15 cellular contexts compared by ENCODE assay signal in the genomic region with DNA sequence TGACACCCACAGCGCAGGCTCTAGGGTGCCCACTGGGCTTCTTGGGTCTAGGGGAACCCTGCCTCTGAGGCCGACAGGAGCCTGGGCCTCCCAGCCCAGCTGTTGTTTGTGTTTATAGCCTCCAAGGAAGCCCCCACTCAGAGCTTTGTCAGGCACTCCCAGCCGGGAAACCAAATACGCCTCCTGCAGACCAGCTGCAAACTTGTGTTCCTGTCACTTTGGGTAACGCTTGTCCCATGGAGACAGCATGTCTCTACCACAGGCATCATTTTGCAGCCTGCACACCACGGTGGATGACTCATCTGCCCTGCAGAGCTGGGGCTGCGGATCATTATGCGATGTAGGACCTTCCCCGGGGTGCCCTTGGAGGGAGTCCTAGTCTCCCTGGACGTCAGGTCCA.
A peak's percentile ranks its signal among the peaks of the same experiment; 100 is the strongest.
DNase-seq lines count a peak whose midpoint lies in the region; ATAC-seq and TF ChIP-seq lines count a peak whose summit lies in the region.
"Had no signal": no experiment of that assay in that cellular context is flagged by ENCODE, and none has a peak within 500 bp of the region (broad histone marks: within the 10 kb centered on the region; RNA-seq: fewer than 3 reads in every experiment).

No MANE protein-coding gene starts in this region.

- DNase-seq in DMS 273 (lab: John Stamatoyannopoulos, UW; ENCODE audit: unreplicated experiment) (peak; percentile 4), DMS 273 treated with DMSO at 0.1 percent for 48 hours (lab: John Stamatoyannopoulos, UW) (no peak), glomerular visceral epithelial cell (ENCODE audit: extremely low spot score) (peak; percentile 4), skeletal muscle cell (ENCODE audit: low read depth) (peak; percentile 11), NCI-H446 (lab: John Stamatoyannopoulos, UW) (no peak), T-helper 2 cell (no peak)
- no peak for DNase-seq in central memory CD4-positive, alpha-beta T cell
- DNase-seq: activated CD8-positive, alpha-beta memory T cell treated with anti-CD3 and anti-CD28 coated beads, Interleukin-2, amount 50 U/mL, for 4 hours; activated gamma-delta T cell; DND-41; kidney glomerular epithelial cell; mucosa of descending colon; NCI-H1417 treated with DMSO at 0.1 percent for 48 hours; stimulated activated naive CD8-positive, alpha-beta T cell treated with anti-CD3 and anti-CD28 coated beads, Interleukin-15, Interleukin-2, amounts not matched to agents 100 U/mL and 50 U/mL, for 24 hours had no signal

- peak; percentile 45 for ATAC-seq in SK-N-SH treated with all-trans-retinoic acid at 6 μM for 48 hours
- ATAC-seq: mucosa of descending colon; stimulated activated naive CD8-positive, alpha-beta T cell treated with anti-CD3 and anti-CD28 coated beads, Interleukin-15, Interleukin-2, amounts not matched to agents 100 U/mL and 50 U/mL, for 24 hours had no signal

- no peak overlapping the region for H3K4me3 ChIP-seq in skeletal muscle cell (ENCODE audit: low read depth, low read length)
- H3K4me3 ChIP-seq: mucosa of descending colon had no signal

TF ChIP-seq in SK-N-SH treated with all-trans-retinoic acid at 6 μM for 48 hours, 23 proteins besides CTCF, POLR2A, EP300 and RAD21:
- no peak for TF ChIP-seq ZNF70 (CRISPR knock-in tag; IDR thresholded peaks at IDR 0.05)
- TF ChIP-seq, protein P1, sequence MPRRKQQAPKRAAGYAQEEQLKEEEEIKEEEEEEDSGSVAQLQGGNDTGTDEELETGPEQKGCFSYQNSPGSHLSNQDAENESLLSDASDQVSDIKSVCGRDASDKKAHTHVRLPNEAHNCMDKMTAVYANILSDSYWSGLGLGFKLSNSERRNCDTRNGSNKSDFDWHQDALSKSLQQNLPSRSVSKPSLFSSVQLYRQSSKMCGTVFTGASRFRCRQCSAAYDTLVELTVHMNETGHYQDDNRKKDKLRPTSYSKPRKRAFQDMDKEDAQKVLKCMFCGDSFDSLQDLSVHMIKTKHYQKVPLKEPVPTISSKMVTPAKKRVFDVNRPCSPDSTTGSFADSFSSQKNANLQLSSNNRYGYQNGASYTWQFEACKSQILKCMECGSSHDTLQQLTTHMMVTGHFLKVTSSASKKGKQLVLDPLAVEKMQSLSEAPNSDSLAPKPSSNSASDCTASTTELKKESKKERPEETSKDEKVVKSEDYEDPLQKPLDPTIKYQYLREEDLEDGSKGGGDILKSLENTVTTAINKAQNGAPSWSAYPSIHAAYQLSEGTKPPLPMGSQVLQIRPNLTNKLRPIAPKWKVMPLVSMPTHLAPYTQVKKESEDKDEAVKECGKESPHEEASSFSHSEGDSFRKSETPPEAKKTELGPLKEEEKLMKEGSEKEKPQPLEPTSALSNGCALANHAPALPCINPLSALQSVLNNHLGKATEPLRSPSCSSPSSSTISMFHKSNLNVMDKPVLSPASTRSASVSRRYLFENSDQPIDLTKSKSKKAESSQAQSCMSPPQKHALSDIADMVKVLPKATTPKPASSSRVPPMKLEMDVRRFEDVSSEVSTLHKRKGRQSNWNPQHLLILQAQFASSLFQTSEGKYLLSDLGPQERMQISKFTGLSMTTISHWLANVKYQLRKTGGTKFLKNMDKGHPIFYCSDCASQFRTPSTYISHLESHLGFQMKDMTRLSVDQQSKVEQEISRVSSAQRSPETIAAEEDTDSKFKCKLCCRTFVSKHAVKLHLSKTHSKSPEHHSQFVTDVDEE (CRISPR knock-in tag; IDR thresholded peaks at IDR 0.05), result no peak
- no peak for TF ChIP-seq ESRRG (CRISPR knock-in tag; IDR thresholded peaks at IDR 0.05)
- TF ChIP-seq ZFP30 (CRISPR knock-in tag; IDR thresholded peaks at IDR 0.05), result no peak
- no peak for TF ChIP-seq ZFP3 (CRISPR knock-in tag; IDR thresholded peaks at IDR 0.05)
- no peak for TF ChIP-seq OSR1 (CRISPR knock-in tag; IDR thresholded peaks at IDR 0.05)
- no peak for TF ChIP-seq ZNF565 (CRISPR knock-in tag; conservative IDR thresholded peaks at IDR 0.05; ENCODE audit: low read depth)
- TF ChIP-seq TCF4 (CRISPR knock-in tag; IDR thresholded peaks at IDR 0.05; ENCODE audit: borderline replicate concordance), result no peak
- TF ChIP-seq PPARA (CRISPR knock-in tag; IDR thresholded peaks at IDR 0.05; ENCODE audit: borderline replicate concordance), result no peak
- TF ChIP-seq ZNF8 (CRISPR knock-in tag; IDR thresholded peaks at IDR 0.05), result no peak
- TF ChIP-seq TOX (CRISPR knock-in tag; IDR thresholded peaks at IDR 0.05; ENCODE audit: borderline replicate concordance), result no peak
- TF ChIP-seq CSDC2 (CRISPR knock-in tag; IDR thresholded peaks at IDR 0.05), result no peak
- TF ChIP-seq, protein P2, sequence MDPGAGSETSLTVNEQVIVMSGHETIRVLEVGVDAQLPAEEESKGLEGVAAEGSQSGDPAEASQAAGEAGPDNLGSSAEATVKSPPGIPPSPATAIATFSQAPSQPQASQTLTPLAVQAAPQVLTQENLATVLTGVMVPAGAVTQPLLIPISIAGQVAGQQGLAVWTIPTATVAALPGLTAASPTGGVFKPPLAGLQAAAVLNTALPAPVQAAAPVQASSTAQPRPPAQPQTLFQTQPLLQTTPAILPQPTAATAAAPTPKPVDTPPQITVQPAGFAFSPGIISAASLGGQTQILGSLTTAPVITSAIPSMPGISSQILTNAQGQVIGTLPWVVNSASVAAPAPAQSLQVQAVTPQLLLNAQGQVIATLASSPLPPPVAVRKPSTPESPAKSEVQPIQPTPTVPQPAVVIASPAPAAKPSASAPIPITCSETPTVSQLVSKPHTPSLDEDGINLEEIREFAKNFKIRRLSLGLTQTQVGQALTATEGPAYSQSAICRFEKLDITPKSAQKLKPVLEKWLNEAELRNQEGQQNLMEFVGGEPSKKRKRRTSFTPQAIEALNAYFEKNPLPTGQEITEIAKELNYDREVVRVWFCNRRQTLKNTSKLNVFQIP (CRISPR knock-in tag; IDR thresholded peaks at IDR 0.05; ENCODE audit: borderline replicate concordance, low read depth), result no peak
- TF ChIP-seq ISL1 (CRISPR knock-in tag; IDR thresholded peaks at IDR 0.05), result no peak

Comparison
In these comparisons a context has a peak if more than half of its experiments do, and no peak if none do; other contexts are left out.
1. DNase-seq: peak in DMS 273 (single experiment), glomerular visceral epithelial cell (single experiment) and skeletal muscle cell (single experiment); none in DMS 273 treated with DMSO at 0.1 percent for 48 hours (single experiment), NCI-H446 (0 of 2), central memory CD4-positive, alpha-beta T cell (single experiment) and T-helper 2 cell (0 of 5).